Comparison of ENCODE assay signal across 22 cellular contexts in the genomic region with DNA sequence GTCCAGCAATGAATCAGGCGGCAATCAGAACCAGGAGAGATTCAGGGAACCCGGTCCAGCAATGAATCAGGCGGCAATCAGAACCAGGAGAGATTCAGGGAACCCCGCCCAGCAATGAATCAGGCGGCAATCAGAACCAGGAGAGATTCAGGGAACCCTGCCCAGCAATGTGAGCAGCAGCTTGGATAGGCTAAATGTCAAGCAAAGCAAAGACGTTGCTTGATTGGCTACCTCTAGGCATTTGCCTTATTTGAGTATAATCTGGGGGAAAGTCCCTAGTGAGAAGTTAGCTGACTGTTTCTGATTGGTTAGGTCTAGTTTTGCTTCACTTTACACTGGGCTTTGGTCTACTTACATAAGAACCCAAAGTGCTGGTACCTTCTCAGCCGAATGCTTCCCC.
DNase-seq lines count a peak whose midpoint lies in the region; ATAC-seq and TF ChIP-seq lines count a peak whose summit lies in the region.
"Had no signal": no experiment of that assay in that cellular context is flagged by ENCODE, and none has a peak within 500 bp of the region (broad histone marks: within the 10 kb centered on the region; RNA-seq: fewer than 3 reads in every experiment).

No MANE protein-coding gene starts in this region.

- TF ChIP-seq CTCF in fibroblast of the aortic adventitia (IDR thresholded peaks at IDR 0.05; ENCODE audit: insufficient read depth, low read length) (no peak), right atrium auricular region (IDR thresholded peaks at IDR 0.05) (no peak)

- H3K27ac ChIP-seq in right atrium auricular region, result no peak overlapping the region

- DNase-seq in AG20443 (ENCODE audit: low spot score), result peak; percentile 55
- peak; percentile 47 for DNase-seq in HT1080 (ENCODE audit: low read depth)
- peak; percentile 58 for DNase-seq in astrocyte of the hippocampus (ENCODE audit: low read depth, low spot score)
- peak; percentile 91 for DNase-seq in fibroblast of the aortic adventitia (ENCODE audit: low read depth)
- no peak for DNase-seq in NK-92 (lab: John Stamatoyannopoulos, UW; ENCODE audit: unreplicated experiment)
- DNase-seq in right atrium auricular region (ENCODE audit: low spot score), result no peak
- no peak for DNase-seq in NCI-H526 treated with DMSO at 0.1 percent for 48 hours (lab: John Stamatoyannopoulos, UW)
- DNase-seq: activated CD4-positive, CD25-positive, alpha-beta regulatory T cell treated with anti-CD3 and anti-CD28 coated beads, Interleukin-2, amount 50 U/mL, for 72 hours; activated naive CD4-positive, alpha-beta T cell treated with Interleukin-2 at 50 U/mL for 16 hours; activated T-cell treated with anti-CD3 and anti-CD28 coated beads, Interleukin-2, amount 50 U/mL, for 24 hours; cerebellar nuclear complex; effector CD8-positive, alpha-beta T cell; esophagus squamous epithelium; mucosa of descending colon; NCI-H1092; NCI-H2081; NCI-H446 treated with DMSO at 0.1 percent for 48 hours; NK-92 treated with Interleukin-12 subunit alpha and Interleukin-12 subunit beta, amount 100 ng/mL, for 24 hours; stimulated activated CD4-positive, alpha-beta T cell treated with anti-CD3 and anti-CD28 coated beads, Interleukin-1b, Interleukin-23, amount 100 ng/mL, for 48 hours; stimulated activated naive B cell treated with anti-CD40 and anti-IgM and Interleukin-4, amounts not matched to agents 10 μg/mL and 1 μg/mL and 100 μg/mL, for 72 hours had no signal

- no peaks in the 10 kb centered on the region for H3K4me1 ChIP-seq in right atrium auricular region
- H3K4me1 ChIP-seq: tibial nerve had no signal

- ATAC-seq in HG03342 (IDR thresholded peaks at IDR 0.05; ENCODE audit: unreplicated experiment), result no peak
- ATAC-seq: mucosa of descending colon; stimulated activated naive B cell treated with anti-CD40 and anti-IgM and Interleukin-4, amounts not matched to agents 10 μg/mL and 1 μg/mL and 100 μg/mL, for 72 hours had no signal

- H3K36me3 ChIP-seq in right atrium auricular region, result no peaks in the 10 kb centered on the region
- H3K36me3 ChIP-seq: esophagus squamous epithelium, tibial nerve had no signal

- H3K9me3 ChIP-seq in right atrium auricular region, result peaks cover 0 to 3% of the 10 kb centered on the region in 2 donors
- H3K9me3 ChIP-seq: esophagus squamous epithelium, mucosa of descending colon, tibial nerve had no signal

- H3K27me3 ChIP-seq in right atrium auricular region, result no peaks in the 10 kb centered on the region
- H3K27me3 ChIP-seq: esophagus squamous epithelium, tibial nerve had no signal

- no peak overlapping the region for H3K4me3 ChIP-seq in fibroblast of the aortic adventitia (ENCODE audit: low read depth, low read length)
- H3K4me3 ChIP-seq in right atrium auricular region, result no peak overlapping the region
- H3K4me3 ChIP-seq: esophagus squamous epithelium, mucosa of descending colon, tibial nerve had no signal

Comparison
In these comparisons a context has a peak if more than half of its experiments do, and no peak if none do; other contexts are left out.
1. DNase-seq: peak in AG20443 (single experiment), HT1080 (single experiment), astrocyte of the hippocampus (single experiment) and fibroblast of the aortic adventitia (single experiment); none in NK-92 (single experiment), right atrium auricular region (single experiment) and NCI-H526 treated with DMSO at 0.1 percent for 48 hours (single experiment).